ENCODE assay signal across 1 cellular context in the genomic region with DNA sequence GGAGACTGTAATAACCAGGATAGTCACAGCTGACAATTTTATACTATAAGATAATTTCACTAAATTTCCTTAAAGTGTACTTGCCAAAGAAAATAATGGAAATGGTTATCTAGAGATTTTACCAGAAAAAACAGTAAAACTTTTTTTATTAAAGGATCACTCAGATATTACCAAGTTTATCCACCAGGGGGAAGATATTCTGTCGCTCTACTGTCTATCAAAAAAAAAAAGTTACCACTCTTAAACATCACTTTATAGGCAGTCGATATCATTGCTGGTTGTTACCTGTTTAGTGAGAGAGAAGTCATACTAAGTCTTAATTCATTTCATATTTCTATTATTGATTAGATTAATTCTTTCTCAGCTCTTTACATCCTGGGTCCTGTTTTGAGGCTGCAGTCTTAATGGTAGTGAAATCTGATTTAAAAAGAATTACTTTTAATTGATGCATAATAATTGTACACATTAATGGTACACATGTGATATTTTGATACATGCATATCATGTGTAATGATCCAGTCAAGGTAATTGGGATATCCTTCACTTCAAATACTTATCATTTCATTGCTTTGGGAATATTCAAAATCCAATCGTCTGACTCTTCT.
TF ChIP-seq lines count a peak whose summit lies in the region.

No MANE protein-coding gene starts in this region.

TF ChIP-seq in SK-N-SH treated with all-trans-retinoic acid at 6 μM for 48 hours, 23 proteins besides CTCF, POLR2A, EP300 and RAD21 (continued from another document):
- TF ChIP-seq TCF4 (CRISPR knock-in tag; IDR thresholded peaks at IDR 0.05; ENCODE audit: borderline replicate concordance) = no peak
